In genomic region chr2:103734911-103735310, GRCh38 we compare ENCODE assay signal across 19 cellular contexts.
DNase-seq lines count a peak whose midpoint lies in the region; ATAC-seq and TF ChIP-seq lines count a peak whose summit lies in the region.
"Had no signal": no experiment of that assay in that cellular context is flagged by ENCODE, and none has a peak within 500 bp of the region (broad histone marks: within the 10 kb centered on the region; RNA-seq: fewer than 3 reads in every experiment).

No MANE protein-coding gene starts in this region.

- peak overlapping the region; percentile 9 for H2BK12ac ChIP-seq in neuronal stem cell (ENCODE audit: low read length)

- H3K4me3 ChIP-seq in OCI-LY7 (ENCODE audit: low read depth, low read length, poor library complexity, severe bottlenecking), result no peak overlapping the region
- no peak overlapping the region for H3K4me3 ChIP-seq in neuronal stem cell (ENCODE audit: low read length in 2 of 2)
- H3K4me3 ChIP-seq: SK-N-MC had no signal

- H3K36me3 ChIP-seq in OCI-LY7 (ENCODE audit: insufficient read depth, low read length) (no peaks in the 10 kb centered on the region), neuronal stem cell (replicated peaks in 1 of 2; ENCODE audit: control insufficient read depth in 2 of 2, insufficient read depth in 2 of 2, low read length in 2 of 2) (no peaks in the 10 kb centered on the region)

- H3K79me2 ChIP-seq in OCI-LY7 (ENCODE audit: insufficient read depth, low read depth, low read length), result no peaks in the 10 kb centered on the region

- no peak overlapping the region for H2BK120ac ChIP-seq in neuronal stem cell (ENCODE audit: low read depth, low read length)

- ATAC-seq in GM18511 (IDR thresholded peaks at IDR 0.05; ENCODE audit: unreplicated experiment), result no peak

- H3K4me1 ChIP-seq in OCI-LY7 (ENCODE audit: insufficient read depth, low read length, poor library complexity, severe bottlenecking) (no peaks in the 10 kb centered on the region), neuronal stem cell (ENCODE audit: control insufficient read depth in 2 of 2, insufficient read depth in 1 of 2, low read depth in 1 of 2, low read length in 2 of 2) (peaks cover 0 to 5% of the 10 kb centered on the region in 2 donors)

- H3K23ac ChIP-seq in neuronal stem cell (ENCODE audit: low read depth, low read length, poor library complexity), result no peak overlapping the region

- no peak overlapping the region for H3K4me2 ChIP-seq in OCI-LY7 (ENCODE audit: low read length)
- no peak overlapping the region for H3K4me2 ChIP-seq in neuronal stem cell (ENCODE audit: insufficient read depth, low read length, poor library complexity, severe bottlenecking)

- POLR2A ChIA-PET in OCI-LY7 (lab: Charles Lee), result no interaction called here

- H2BK5ac ChIP-seq in neuronal stem cell (ENCODE audit: low read length), result no peak overlapping the region

- no TSS peak for BruUV-seq in OCI-LY7 (replicated peaks; lab: Mats Ljungman, UMichigan)

- intact Hi-C loops in OCI-LY7 (cut with micrococcal nuclease; ENCODE audit: unreplicated experiment), result no loop called here

- TF ChIP-seq CTCF in OCI-LY7 (conservative IDR thresholded peaks at IDR 0.05; ENCODE audit: low read length), result 0 out of 2 replicates have a peak, but pooled peaks have one; percentile 8

- H3K9ac ChIP-seq in neuronal stem cell (ENCODE audit: low read depth, low read length, poor library complexity), result no peak overlapping the region

- no peak overlapping the region for H3K4ac ChIP-seq in neuronal stem cell (ENCODE audit: low read length)

- H2AK5ac ChIP-seq in neuronal stem cell (ENCODE audit: low read depth, low read length), result peak overlapping the region; percentile 30

- H3K14ac ChIP-seq in neuronal stem cell (ENCODE audit: low read length), result no peak overlapping the region

- DNase-seq in DMS53 (lab: John Stamatoyannopoulos, UW) (peak; percentile 46), DMS53 treated with DMSO at 0.1 percent for 48 hours (lab: John Stamatoyannopoulos, UW; ENCODE audit: unreplicated experiment) (no peak), OCI-LY7 (ENCODE audit: low spot score) (no peak), iPS DF 4.7 (ENCODE audit: extremely low read depth, low spot score) (peak; percentile 5), neuronal stem cell (ENCODE audit: low spot score) (no peak), cerebellar cortex (ENCODE audit: low spot score) (no peak)
- no peak for DNase-seq in activated CD4-positive, alpha-beta T cell treated with anti-CD3 and anti-CD28 coated beads for 1 hour
- DNase-seq: CD4-positive, CD25-positive, alpha-beta regulatory T cell; DMS153; KBM-7; MV-4-11; NCI-H1105 treated with DMSO at 0.1 percent for 48 hours; NCI-H2029; NCI-H526 treated with DMSO at 0.1 percent for 48 hours; OCI-M1; SIG-M5 had no signal

- no peaks in the 10 kb centered on the region for H3K9me2 ChIP-seq in OCI-LY7 (ENCODE audit: insufficient read depth, low read length)

- CTCF ChIA-PET in OCI-LY7 (lab: Charles Lee; ENCODE audit: unreplicated experiment), result no interaction called here

- no peak overlapping the region for H4K91ac ChIP-seq in neuronal stem cell (ENCODE audit: low read depth, low read length, poor library complexity)

- no peaks in the 10 kb centered on the region for H3K79me1 ChIP-seq in neuronal stem cell (ENCODE audit: low read depth, low read length)

- peak overlapping the region; percentile 80 for H3K18ac ChIP-seq in neuronal stem cell (ENCODE audit: low read length)

- no peaks in the 10 kb centered on the region for H3K27me3 ChIP-seq in neuronal stem cell (ENCODE audit: control insufficient read depth in 3 of 3, insufficient read depth in 3 of 3, low read depth in 1 of 3, low read length in 3 of 3)

- no peak overlapping the region for H3K27ac ChIP-seq in OCI-LY7 (ENCODE audit: low read depth, low read length, poor library complexity, severe bottlenecking)
- H3K27ac ChIP-seq in neuronal stem cell (replicated peaks; ENCODE audit: low read length), result no peak overlapping the region
- H3K27ac ChIP-seq: 22Rv1, SK-N-MC had no signal

- H3K9me3 ChIP-seq in OCI-LY7 (ENCODE audit: low read length), result no peaks in the 10 kb centered on the region; the same call in 1 of the 2 replicates
- peaks cover 13 to 25% of the 10 kb centered on the region in 2 donors for H3K9me3 ChIP-seq in neuronal stem cell (replicated peaks in 1 of 2; ENCODE audit: control insufficient read depth in 2 of 2, insufficient read depth in 1 of 2, low read depth in 1 of 2, low read length in 2 of 2)

- H2BK15ac ChIP-seq in neuronal stem cell (ENCODE audit: low read length), result no peak overlapping the region

- no peaks in the 10 kb centered on the region for H4K20me1 ChIP-seq in OCI-LY7 (ENCODE audit: insufficient read depth, low read length)

- no peak overlapping the region for H4K8ac ChIP-seq in neuronal stem cell (ENCODE audit: low read depth, low read length)

- H2AFZ ChIP-seq in OCI-LY7 (ENCODE audit: low read length), result no peak overlapping the region
- no peak overlapping the region for H2AFZ ChIP-seq in neuronal stem cell (ENCODE audit: low read length)

Comparison
In these comparisons a context has a peak if more than half of its experiments do, and no peak if none do; other contexts are left out.
1. DNase-seq: peak in DMS53 (single experiment) and iPS DF 4.7 (single experiment); none in DMS53 treated with DMSO at 0.1 percent for 48 hours (single experiment), OCI-LY7 (single experiment), neuronal stem cell (single experiment), activated CD4-positive, alpha-beta T cell treated with anti-CD3 and anti-CD28 coated beads for 1 hour (single experiment) and cerebellar cortex (single experiment).